ENCODE assay signal across 35 cellular contexts in the genomic region with DNA sequence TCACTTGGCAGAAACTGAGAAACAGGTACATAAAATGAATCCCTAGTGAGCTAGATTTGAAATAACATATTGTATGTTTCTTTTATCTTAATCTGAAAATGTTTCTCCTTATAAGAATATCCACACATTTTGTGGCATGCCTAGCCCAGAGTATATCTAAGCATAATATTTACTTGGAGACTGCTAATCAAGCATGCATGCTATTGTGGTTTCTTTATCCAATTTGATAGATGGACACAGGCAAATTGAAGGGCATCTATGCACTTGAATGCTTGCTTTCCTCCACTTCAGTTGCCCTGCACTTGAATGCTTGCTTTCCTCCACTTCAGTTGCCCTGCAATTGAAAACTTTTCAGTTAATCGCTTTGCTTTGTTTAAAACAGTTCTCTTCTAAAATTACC.
"Had no signal": no experiment of that assay in that cellular context is flagged by ENCODE, and none has a peak within 500 bp of the region (broad histone marks: within the 10 kb centered on the region; RNA-seq: fewer than 3 reads in every experiment).

No MANE protein-coding gene starts in this region.

- H3K36me3 Mint-ChIP-seq: activated CD8-positive, alpha-beta memory T cell treated with anti-CD3 and anti-CD28 coated beads, Interleukin-2, amount 10 ng/mL, durations not matched to agents 7 days and 5 days; activated naive CD4-positive, alpha-beta T cell treated with anti-CD3 and anti-CD28 coated beads, Interleukin-2, amount 10 ng/mL, durations not matched to agents 7 days and 5 days; activated naive CD8-positive, alpha-beta T cell had no signal

- H3K4me1 ChIP-seq: body of pancreas had no signal

- H3K4me3 ChIP-seq: body of pancreas, K562, PC-9 had no signal

- H3K4me1 Mint-ChIP-seq: activated CD4-positive, alpha-beta memory T cell treated with anti-CD3 and anti-CD28 coated beads, Interleukin-2, amount 10 ng/mL, durations not matched to agents 7 days and 5 days; activated CD8-positive, alpha-beta memory T cell treated with anti-CD3 and anti-CD28 coated beads, Interleukin-2, amount 10 ng/mL, durations not matched to agents 7 days and 5 days; activated naive CD4-positive, alpha-beta T cell treated with anti-CD3 and anti-CD28 coated beads, Interleukin-2, amount 10 ng/mL, durations not matched to agents 7 days and 5 days; activated naive CD8-positive, alpha-beta T cell treated with anti-CD3 and anti-CD28 coated beads, Interleukin-2, amount 50 U/mL, for 24 hours had no signal

- DNase-seq: activated CD4-positive, alpha-beta memory T cell treated with anti-CD3 and anti-CD28 coated beads, Interleukin-2, amount 10 ng/mL, durations not matched to agents 7 days and 5 days; activated CD4-positive, alpha-beta T cell treated with anti-CD3 and anti-CD28 coated beads for 1 hour; activated CD4-positive, alpha-beta T cell treated with anti-CD3 and anti-CD28 coated beads for 48 hours; activated CD4-positive, CD25-positive, alpha-beta regulatory T cell; activated CD8-positive, alpha-beta memory T cell treated with anti-CD3 and anti-CD28 coated beads for 24 hours; activated CD8-positive, alpha-beta memory T cell treated with anti-CD3 and anti-CD28 coated beads, Interleukin-2, amount 10 ng/mL, durations not matched to agents 7 days and 5 days; activated CD8-positive, alpha-beta memory T cell treated with anti-CD3 and anti-CD28 coated beads, Interleukin-2, amount 50 U/mL, for 48 hours; activated effector memory CD4-positive, alpha-beta T cell treated with Interleukin-2 at 50 U/mL for 16 hours; activated naive CD4-positive, alpha-beta T cell treated with anti-CD3 and anti-CD28 coated beads, Interleukin-2, amount 10 ng/mL, durations not matched to agents 7 days and 5 days; activated naive CD8-positive, alpha-beta T cell treated with anti-CD3 and anti-CD28 coated beads, Interleukin-2, amount 50 U/mL, for 24 hours; activated T-cell treated with anti-CD3 and anti-CD28 coated beads, Interleukin-2, amount 50 U/mL, for 48 hours; anterior cingulate cortex; body of pancreas; caudate nucleus; cerebellar nuclear complex; NCI-H1092 treated with DMSO at 0.1 percent for 48 hours; NCI-H1436; NCI-H1694; NCI-H1930; NCI-H2081 treated with DMSO at 0.1 percent for 48 hours; NCI-H2171 treated with DMSO at 0.1 percent for 48 hours; NCI-H2227 treated with DMSO at 0.1 percent for 48 hours; NCI-H446 treated with DMSO at 0.1 percent for 48 hours; NCI-H526; PC-9; SIG-M5; SW 1271; T-helper 1 cell; T-helper 2 cell; T-helper 9 cell; WERI-Rb-1 had no signal

- ATAC-seq: activated CD8-positive, alpha-beta memory T cell treated with anti-CD3 and anti-CD28 coated beads, Interleukin-2, amount 10 ng/mL, durations not matched to agents 7 days and 5 days; activated naive CD8-positive, alpha-beta T cell treated with anti-CD3 and anti-CD28 coated beads, Interleukin-2, amount 50 U/mL, for 24 hours; body of pancreas; K562; Right ventricle myocardium inferior had no signal

- H3K4me2 ChIP-seq: PC-9 had no signal

- H3K27ac ChIP-seq: body of pancreas, PC-9, RWPE1, WERI-Rb-1 had no signal

- H3K27ac Mint-ChIP-seq: activated CD4-positive, alpha-beta memory T cell treated with anti-CD3 and anti-CD28 coated beads, Interleukin-2, amount 10 ng/mL, durations not matched to agents 7 days and 5 days; activated CD8-positive, alpha-beta memory T cell treated with anti-CD3 and anti-CD28 coated beads, Interleukin-2, amount 10 ng/mL, durations not matched to agents 7 days and 5 days; activated naive CD4-positive, alpha-beta T cell treated with anti-CD3 and anti-CD28 coated beads, Interleukin-2, amount 10 ng/mL, durations not matched to agents 7 days and 5 days; activated naive CD8-positive, alpha-beta T cell; activated naive CD8-positive, alpha-beta T cell treated with anti-CD3 and anti-CD28 coated beads, Interleukin-2, amount 50 U/mL, for 24 hours had no signal

- H3K4me3 Mint-ChIP-seq: activated CD4-positive, alpha-beta memory T cell treated with anti-CD3 and anti-CD28 coated beads, Interleukin-2, amount 10 ng/mL, durations not matched to agents 7 days and 5 days; activated CD8-positive, alpha-beta memory T cell treated with anti-CD3 and anti-CD28 coated beads, Interleukin-2, amount 10 ng/mL, durations not matched to agents 7 days and 5 days; activated naive CD4-positive, alpha-beta T cell treated with anti-CD3 and anti-CD28 coated beads, Interleukin-2, amount 10 ng/mL, durations not matched to agents 7 days and 5 days; activated naive CD8-positive, alpha-beta T cell; activated naive CD8-positive, alpha-beta T cell treated with anti-CD3 and anti-CD28 coated beads, Interleukin-2, amount 50 U/mL, for 24 hours had no signal

- H3K9me3 ChIP-seq: body of pancreas had no signal

- H3K36me3 ChIP-seq: WERI-Rb-1 had no signal

- H3K27me3 Mint-ChIP-seq: activated CD4-positive, alpha-beta memory T cell treated with anti-CD3 and anti-CD28 coated beads, Interleukin-2, amount 10 ng/mL, durations not matched to agents 7 days and 5 days; activated CD8-positive, alpha-beta memory T cell treated with anti-CD3 and anti-CD28 coated beads, Interleukin-2, amount 10 ng/mL, durations not matched to agents 7 days and 5 days; activated naive CD4-positive, alpha-beta T cell treated with anti-CD3 and anti-CD28 coated beads, Interleukin-2, amount 10 ng/mL, durations not matched to agents 7 days and 5 days; activated naive CD8-positive, alpha-beta T cell; activated naive CD8-positive, alpha-beta T cell treated with anti-CD3 and anti-CD28 coated beads, Interleukin-2, amount 50 U/mL, for 24 hours had no signal

- H2AFZ ChIP-seq: PC-9 had no signal

- H3K27me3 ChIP-seq: body of pancreas had no signal

- H3K9me3 Mint-ChIP-seq: activated CD4-positive, alpha-beta memory T cell treated with anti-CD3 and anti-CD28 coated beads, Interleukin-2, amount 10 ng/mL, durations not matched to agents 7 days and 5 days; activated naive CD4-positive, alpha-beta T cell treated with anti-CD3 and anti-CD28 coated beads, Interleukin-2, amount 10 ng/mL, durations not matched to agents 7 days and 5 days had no signal
